2 cellular contexts compared by ENCODE assay signal in genomic region chr21:45972716-45973474, GRCh38.
TF ChIP-seq lines count a peak whose summit lies in the region.

No MANE protein-coding gene starts in this region.

TF ChIP-seq in A549, 52 proteins besides CTCF, POLR2A, EP300 and RAD21 (continued from another document):
- no peak for TF ChIP-seq HDAC2 (IDR thresholded peaks at IDR 0.05)
- TF ChIP-seq HES2 (IDR thresholded peaks at IDR 0.05): no peak
- no peak for TF ChIP-seq HOXB13 (CRISPR knock-in tag; IDR thresholded peaks at IDR 0.05; ENCODE audit: low read depth)
- TF ChIP-seq CHD2 (IDR thresholded peaks at IDR 0.05; ENCODE audit: low read length, partially characterized antibody): no peak
- TF ChIP-seq CEBPB (IDR thresholded peaks at IDR 0.05): no peak
- TF ChIP-seq, protein P1, sequence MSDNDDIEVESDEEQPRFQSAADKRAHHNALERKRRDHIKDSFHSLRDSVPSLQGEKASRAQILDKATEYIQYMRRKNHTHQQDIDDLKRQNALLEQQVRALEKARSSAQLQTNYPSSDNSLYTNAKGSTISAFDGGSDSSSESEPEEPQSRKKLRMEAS (IDR thresholded peaks at IDR 0.05): no peak
- no peak for TF ChIP-seq MAFK (IDR thresholded peaks at IDR 0.05; ENCODE audit: partially characterized antibody)
- no peak for TF ChIP-seq NPAS2 (CRISPR knock-in tag; IDR thresholded peaks at IDR 0.05; ENCODE audit: borderline replicate concordance)
- TF ChIP-seq FOSB (CRISPR knock-in tag; IDR thresholded peaks at IDR 0.05): no peak
- TF ChIP-seq JUNB (IDR thresholded peaks at IDR 0.05): no peak
- TF ChIP-seq MAZ (IDR thresholded peaks at IDR 0.05; ENCODE audit: borderline replicate concordance, low read depth, low read length): no peak

TF ChIP-seq in HCT116, 20 proteins besides CTCF, POLR2A, EP300 and RAD21 (continued from another document):
- no peak for TF ChIP-seq REST (IDR thresholded peaks at IDR 0.05; ENCODE audit: low read depth)
- no peak for TF ChIP-seq EGR1 (IDR thresholded peaks at IDR 0.05; ENCODE audit: low read depth)
- no peak for TF ChIP-seq ZFX (IDR thresholded peaks at IDR 0.05)
- no peak for TF ChIP-seq CEBPB (IDR thresholded peaks at IDR 0.05; ENCODE audit: low read depth)
- no peak for TF ChIP-seq CBX3 (IDR thresholded peaks at IDR 0.05; ENCODE audit: low read depth)
- TF ChIP-seq SIN3A (IDR thresholded peaks at IDR 0.05; ENCODE audit: low read depth): no peak
- TF ChIP-seq ATF3 (IDR thresholded peaks at IDR 0.05): no peak
- no peak for TF ChIP-seq JUND (IDR thresholded peaks at IDR 0.05)
